ENCODE assay signal across 8 cellular contexts in the genomic region with DNA sequence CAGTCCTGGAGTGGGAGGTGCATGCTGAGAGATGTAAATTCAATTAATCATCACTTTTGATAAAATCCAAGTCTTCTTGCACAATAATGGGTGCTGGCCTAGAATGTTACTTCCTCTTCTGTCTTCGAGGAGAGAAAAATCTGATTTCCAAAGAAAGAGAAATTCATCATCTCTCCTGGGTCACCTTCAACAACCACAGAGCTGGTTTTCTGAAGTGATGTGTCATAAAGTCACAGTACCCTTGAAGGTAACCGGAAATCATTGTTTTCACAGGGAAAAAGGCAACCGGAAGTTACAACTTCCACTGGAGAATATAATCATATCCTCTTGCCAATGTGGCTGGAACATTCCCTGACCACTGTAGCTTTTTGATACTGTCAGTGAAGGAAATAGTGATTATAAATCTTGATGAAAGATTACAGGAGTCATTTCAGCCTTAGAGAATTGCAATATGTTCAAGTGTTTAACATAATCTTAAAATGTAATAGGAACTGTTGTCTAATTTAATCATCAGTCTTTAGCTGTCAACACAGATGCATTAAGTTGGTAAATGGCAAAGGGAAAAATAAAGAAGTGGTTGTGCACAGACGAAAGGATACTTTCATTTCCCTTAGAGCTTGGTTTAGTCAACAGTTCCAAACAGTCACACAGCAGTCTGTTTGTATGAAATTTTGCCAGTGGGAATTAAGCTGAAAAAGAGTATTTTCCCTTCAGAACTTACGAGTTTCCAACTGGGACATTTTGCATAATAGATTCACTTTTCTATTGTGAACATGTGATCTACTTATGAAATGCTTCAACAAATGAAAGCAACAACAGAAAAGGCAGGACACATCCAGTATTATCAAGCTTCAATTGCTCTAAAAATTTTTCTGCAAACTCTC.
DNase-seq lines count a peak whose midpoint lies in the region; ATAC-seq and TF ChIP-seq lines count a peak whose summit lies in the region.

No MANE protein-coding gene starts in this region.

- H3K27ac Mint-ChIP-seq in activated T-cell treated with anti-CD3 and anti-CD28 coated beads, Interleukin-2, amount 50 U/mL, for 24 hours = peak overlapping the region; percentile 88
- peak overlapping the region in 1 of 2 donors; percentile 52 for H3K27ac Mint-ChIP-seq in activated naive CD4-positive, alpha-beta T cell treated with anti-CD3 and anti-CD28 coated beads, Interleukin-2, amount 50 U/mL, for 72 hours

- no peak for DNase-seq in activated T-cell treated with anti-CD3 and anti-CD28 coated beads, Interleukin-2, amount 50 U/mL, for 24 hours
- DNase-seq in activated T-cell treated with anti-CD3 and anti-CD28 coated beads, Interleukin-2, amount 50 U/mL, for 1 hour = no peak
- DNase-seq in activated naive CD4-positive, alpha-beta T cell treated with anti-CD3 and anti-CD28 coated beads, Interleukin-2, amount 50 U/mL, for 72 hours (ENCODE audit: low spot score in 2 of 2) = no peak
- DNase-seq in left ventricle myocardium superior (no peak), stomach (no peak), ureter (ENCODE audit: low spot score) (no peak), D341Med (ENCODE audit: low spot score) (no peak), HuH-7.5 (ENCODE audit: low spot score) (no peak)

- no peaks in the 10 kb centered on the region for H3K27me3 ChIP-seq in stomach

- no peaks in the 10 kb centered on the region for H3K36me3 ChIP-seq in stomach

- no peak overlapping the region for H3K4me3 ChIP-seq in stomach

- no peak overlapping the region for H3K4me3 Mint-ChIP-seq in activated T-cell treated with anti-CD3 and anti-CD28 coated beads, Interleukin-2, amount 50 U/mL, for 24 hours

- intact Hi-C loops in left ventricle myocardium superior (cut with micrococcal nuclease) = no loop called here
- intact Hi-C loops in stomach (cut with DNase I; ENCODE audit: low total_unique reads) = no loop called here

- H3K4me1 Mint-ChIP-seq in activated T-cell treated with anti-CD3 and anti-CD28 coated beads, Interleukin-2, amount 50 U/mL, for 24 hours (ENCODE audit: low read depth) = peaks cover 32% of the 10 kb centered on the region

- H3K9me3 Mint-ChIP-seq in activated T-cell treated with anti-CD3 and anti-CD28 coated beads, Interleukin-2, amount 50 U/mL, for 24 hours = no peaks in the 10 kb centered on the region
- peaks cover 4 to 5% of the 10 kb centered on the region in 2 donors for H3K9me3 Mint-ChIP-seq in activated naive CD4-positive, alpha-beta T cell treated with anti-CD3 and anti-CD28 coated beads, Interleukin-2, amount 50 U/mL, for 72 hours

- H3K9me3 ChIP-seq in stomach = no peaks in the 10 kb centered on the region

- H3K4me1 ChIP-seq in stomach = peaks cover 0 to 38% (median 18%) of the 10 kb centered on the region in 4 donors

- 31 to 43% (median 38%) methylated on average over 5 of the region's 5 CpGs for WGBS in stomach, 5 donors

- H3K27me3 Mint-ChIP-seq in activated T-cell treated with anti-CD3 and anti-CD28 coated beads, Interleukin-2, amount 50 U/mL, for 24 hours = no peaks in the 10 kb centered on the region

- TF ChIP-seq EP300 in stomach (IDR thresholded peaks at IDR 0.05) = no peak

- peak; percentile 83 to 85 for ATAC-seq in activated naive CD4-positive, alpha-beta T cell treated with anti-CD3 and anti-CD28 coated beads, Interleukin-2, amount 50 U/mL, for 72 hours
- peak; percentile 80 for ATAC-seq in left ventricle myocardium superior

- H3K27ac ChIP-seq in stomach = peak overlapping the region in 4 of 5 donors; percentile 55 to 69 (median 60)

- TF ChIP-seq POLR2A in stomach (IDR thresholded peaks at IDR 0.05) = no peak

- H3K36me3 Mint-ChIP-seq in activated T-cell treated with anti-CD3 and anti-CD28 coated beads, Interleukin-2, amount 50 U/mL, for 24 hours (ENCODE audit: low read depth) = no peaks in the 10 kb centered on the region
- H3K36me3 Mint-ChIP-seq in activated naive CD4-positive, alpha-beta T cell treated with anti-CD3 and anti-CD28 coated beads, Interleukin-2, amount 50 U/mL, for 72 hours = no peaks in the 10 kb centered on the region

- TF ChIP-seq CTCF in stomach (IDR thresholded peaks at IDR 0.05) = no peak
